ENCODE assay signal across 16 cellular contexts in genomic region chr20:59146801-59147118, GRCh38. TPM values are rescaled to one million over a fixed set of nuclear protein-coding genes. Genes with fewer than 3 reads are reported as not detected.
DNase-seq lines count a peak whose midpoint lies in the region; ATAC-seq and TF ChIP-seq lines count a peak whose summit lies in the region.
"Had no signal": no experiment of that assay in that cellular context is flagged by ENCODE, and none has a peak within 500 bp of the region (broad histone marks: within the 10 kb centered on the region; RNA-seq: fewer than 3 reads in every experiment).

No MANE protein-coding gene starts in this region.

- no peak overlapping the region for H3K9ac ChIP-seq in BLaER1

- H3K4me1 ChIP-seq in BLaER1: peaks cover 61% of the 10 kb centered on the region
- no peaks in the 10 kb centered on the region for H3K4me1 ChIP-seq in body of pancreas

- peak overlapping the region; percentile 94 for H3K4me3 Mint-ChIP-seq in T-helper 17 cell
- no peak overlapping the region for H3K4me3 Mint-ChIP-seq in endothelial cell (ENCODE audit: unreplicated experiment)
- no peak overlapping the region for H3K4me3 Mint-ChIP-seq in nephron

- 48 to 55% methylated on average over 4 of the region's 4 CpGs for WGBS in body of pancreas, 2 donors

- H3K27ac Mint-ChIP-seq in T-helper 17 cell: peak overlapping the region; percentile 100
- H3K27ac Mint-ChIP-seq in endothelial cell (ENCODE audit: unreplicated experiment): peak overlapping the region; percentile 49
- peak overlapping the region; percentile 15 to 62 (median 54) for H3K27ac Mint-ChIP-seq in nephron

- no peaks in the 10 kb centered on the region for H3K36me3 ChIP-seq in BLaER1
- no peaks in the 10 kb centered on the region for H3K36me3 ChIP-seq in body of pancreas (replicated peaks in 1 of 2; ENCODE audit: insufficient read depth in 1 of 2, low read depth in 2 of 2)
- H3K36me3 ChIP-seq: BE2C, neutrophil, WERI-Rb-1 had no signal

- no peaks in the 10 kb centered on the region for H3K9me3 Mint-ChIP-seq in endothelial cell (ENCODE audit: unreplicated experiment)
- no peaks in the 10 kb centered on the region for H3K9me3 Mint-ChIP-seq in nephron

- TF ChIP-seq CTCF in endothelial cell (IDR thresholded peaks at IDR 0.05; ENCODE audit: unreplicated experiment) (no peak), nephron (IDR thresholded peaks at IDR 0.05; ENCODE audit: unreplicated experiment in 3 of 3) (no peak), body of pancreas (IDR thresholded peaks at IDR 0.05) (no peak)

- no peak overlapping the region for H3K4me3 ChIP-seq in BLaER1
- H3K4me3 ChIP-seq in body of pancreas: no peak overlapping the region

- ATAC-seq in T-helper 17 cell (no peak), GM19395 (IDR thresholded peaks at IDR 0.05; ENCODE audit: unreplicated experiment) (no peak), body of pancreas (no peak)

- H3K36me3 Mint-ChIP-seq in T-helper 17 cell (ENCODE audit: low read depth): peaks cover 6% of the 10 kb centered on the region
- no peaks in the 10 kb centered on the region for H3K36me3 Mint-ChIP-seq in endothelial cell (ENCODE audit: low read depth, unreplicated experiment)
- no peaks in the 10 kb centered on the region for H3K36me3 Mint-ChIP-seq in nephron (ENCODE audit: low read depth)

- H3K9me3 ChIP-seq in BLaER1 (peaks cover 3% of the 10 kb centered on the region; the same call in 1 of the 2 replicates), T-helper 17 cell (ENCODE audit: control insufficient read depth, low read length, poor library complexity, severe bottlenecking) (no peaks in the 10 kb centered on the region), body of pancreas (no peaks in the 10 kb centered on the region)
- H3K9me3 ChIP-seq: BE2C, neutrophil had no signal

- DNase-seq in T-helper 17 cell (no peak), endothelial cell (ENCODE audit: low spot score) (no peak), NCI-H2029 treated with DMSO at 0.1 percent for 48 hours (lab: John Stamatoyannopoulos, UW) (no peak), hippocampal formation (lab: John Stamatoyannopoulos, UW) (no peak), body of pancreas (no peak)
- DNase-seq: BE2C, dermis blood vessel endothelial cell, NCI-H1436 treated with DMSO at 0.1 percent for 48 hours, NCI-H69, SHP77 treated with DMSO at 0.1 percent for 48 hours, WERI-Rb-1 had no signal

- H3K4me2 ChIP-seq in BLaER1: peak overlapping the region; percentile 35

- H3K4me1 Mint-ChIP-seq in T-helper 17 cell: peaks cover 69% of the 10 kb centered on the region
- peaks cover 20% of the 10 kb centered on the region for H3K4me1 Mint-ChIP-seq in endothelial cell (ENCODE audit: unreplicated experiment)
- peaks cover 30% of the 10 kb centered on the region for H3K4me1 Mint-ChIP-seq in nephron

- H3K27me3 ChIP-seq in BLaER1 (no peaks in the 10 kb centered on the region), body of pancreas (no peaks in the 10 kb centered on the region)

- H3K27me3 Mint-ChIP-seq in T-helper 17 cell (no peaks in the 10 kb centered on the region), endothelial cell (ENCODE audit: unreplicated experiment) (peaks cover 10% of the 10 kb centered on the region), nephron (ENCODE audit: low read depth) (peaks cover 7% of the 10 kb centered on the region)

- intact Hi-C loops in body of pancreas (cut with DNase I): no loop called here

- no peak for TF ChIP-seq POLR2A in body of pancreas (IDR thresholded peaks at IDR 0.05)

- H4K20me1 ChIP-seq in BLaER1: no peaks in the 10 kb centered on the region

- H3K27ac ChIP-seq in BLaER1: no peak overlapping the region
- H3K27ac ChIP-seq in body of pancreas: no peak overlapping the region
- H3K27ac ChIP-seq: neutrophil, WERI-Rb-1 had no signal

RNA-seq across cellular contexts. Expression of gene ZNF831, which starts 16.9 kb away (rescaled TPM):
- total RNA-seq in T-helper 17 cell: 10 to 100 TPM; 37.8 to 42.0 TPM
- total RNA-seq in endothelial cell (ENCODE audit: unreplicated experiment): 0.56 TPM
- 1 to 10 TPM in 1 of 2 donors, under 1 TPM in 1; 0.66 to 1.6 TPM for total RNA-seq in body of pancreas
- total RNA-seq: glomerular endothelial cell had no signal

Comparison
In these comparisons a context has a peak if more than half of its experiments do, and no peak if none do; other contexts are left out.
1. H3K27ac Mint-ChIP-seq: peak in every context shown above with its lines; median percentile 100 in T-helper 17 cell; 54 in nephron; 49 in endothelial cell.
2. RNA of gene ZNF831, which starts 16.9 kb away (total RNA-seq): 37.8 to 42.0 TPM in T-helper 17 cell; 0.66 to 1.6 TPM in body of pancreas and 0.56 TPM in endothelial cell (single experiment); every median in the first group is over 10 times any median in the second.